13 cellular contexts compared by ENCODE assay signal in the genomic region with DNA sequence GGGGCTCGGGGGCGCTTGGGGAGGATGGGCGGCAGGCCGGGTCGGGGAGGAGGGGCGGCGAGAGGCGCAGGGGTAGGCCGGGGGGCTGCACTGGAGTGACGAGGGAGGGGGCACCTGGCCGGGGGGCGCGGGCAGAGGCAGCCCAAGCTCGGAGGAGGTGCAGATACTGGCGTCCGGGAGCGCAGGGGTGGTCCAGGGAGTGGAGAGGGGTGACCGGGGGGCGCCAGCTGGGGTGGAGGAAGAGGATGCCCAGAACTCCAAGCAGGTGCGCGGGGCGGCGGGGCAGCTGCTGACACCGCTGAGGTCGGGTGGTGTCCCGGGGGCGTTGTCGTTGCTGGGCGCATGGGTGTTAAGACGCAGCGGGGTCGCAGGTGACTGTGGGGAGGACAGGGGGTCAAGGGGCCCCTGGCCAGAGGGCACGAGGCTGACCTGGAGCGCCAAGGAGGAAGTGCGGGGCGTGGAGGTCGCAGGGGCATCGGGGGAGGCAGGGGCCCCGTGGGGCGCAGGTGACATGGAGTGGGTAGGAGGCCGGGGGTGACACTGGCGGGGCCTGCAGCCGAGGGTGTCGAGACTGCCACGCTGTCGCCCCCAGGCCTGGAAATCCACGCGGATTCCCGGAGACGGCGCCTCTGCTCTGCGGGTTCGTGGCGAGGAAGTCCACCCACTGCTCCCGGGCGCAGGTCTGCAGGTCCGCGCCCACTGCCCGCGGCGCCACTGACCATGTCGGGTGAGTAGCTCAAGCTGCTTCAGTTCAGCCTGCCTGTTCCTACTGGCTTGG. TPM values are rescaled to one million over a fixed set of nuclear protein-coding genes. Genes with fewer than 3 reads are reported as not detected.
DNase-seq lines count a peak whose midpoint lies in the region; ATAC-seq and TF ChIP-seq lines count a peak whose summit lies in the region.
"Had no signal": no experiment of that assay in that cellular context is flagged by ENCODE, and none has a peak within 500 bp of the region (broad histone marks: within the 10 kb centered on the region; RNA-seq: fewer than 3 reads in every experiment).

No MANE protein-coding gene starts in this region.

- H3K27ac Mint-ChIP-seq in nephron progenitor cell = no peak overlapping the region

- peaks cover 41% of the 10 kb centered on the region for H3K4me1 Mint-ChIP-seq in nephron progenitor cell

- TF ChIP-seq POLR2A in heart left ventricle (IDR thresholded peaks at IDR 0.05) = no peak
- TF ChIP-seq POLR2A in esophagus muscularis mucosa (IDR thresholded peaks at IDR 0.05; ENCODE audit: low read depth) = no peak

- peak overlapping the region; percentile 56 for H3K4me3 ChIP-seq in left ventricle myocardium inferior
- peak overlapping the region in 4 of 12 donors; percentile 35 to 54 (median 36) for H3K4me3 ChIP-seq in heart left ventricle
- H3K4me3 ChIP-seq in esophagus muscularis mucosa = peak overlapping the region; percentile 49 to 61 (median 51)
- H3K4me3 ChIP-seq in urinary bladder (ENCODE audit: low read depth, low read length) = peak overlapping the region; percentile 49

- H3K9me3 ChIP-seq in left ventricle myocardium inferior (replicated peaks) (no peaks in the 10 kb centered on the region), heart left ventricle (no peaks in the 10 kb centered on the region), esophagus muscularis mucosa (no peaks in the 10 kb centered on the region)
- H3K9me3 ChIP-seq: BE2C had no signal

- H3K36me3 ChIP-seq in left ventricle myocardium inferior (no peaks in the 10 kb centered on the region), heart left ventricle (no peaks in the 10 kb centered on the region), esophagus muscularis mucosa (no peaks in the 10 kb centered on the region), urinary bladder (ENCODE audit: insufficient read depth) (no peaks in the 10 kb centered on the region)
- H3K36me3 ChIP-seq: BE2C had no signal

- H3K27ac ChIP-seq in left ventricle myocardium inferior (replicated peaks) = no peak overlapping the region
- H3K27ac ChIP-seq in heart left ventricle = no peak overlapping the region
- H3K27ac ChIP-seq in esophagus muscularis mucosa (replicated peaks in 1 of 4) = no peak overlapping the region
- no peak overlapping the region for H3K27ac ChIP-seq in urinary bladder (ENCODE audit: low read depth)

- peaks cover 36% of the 10 kb centered on the region for H3K36me3 Mint-ChIP-seq in nephron progenitor cell (ENCODE audit: low read depth)

- 10 to 22% (median 19%) methylated on average over 8 to 62 of the region's 62 CpGs for WGBS in heart left ventricle, 4 donors
- WGBS in esophagus muscularis mucosa = 18% methylated on average over 38 of the region's 62 CpGs
- whole genome bisulfite sequencing in urinary bladder = 15% methylated on average over 57 of the region's 62 CpGs

- no peak for TF ChIP-seq EP300 in esophagus muscularis mucosa (IDR thresholded peaks at IDR 0.05)

- no peak for TF ChIP-seq CTCF in left ventricle myocardium inferior (IDR thresholded peaks at IDR 0.05; ENCODE audit: borderline replicate concordance)
- TF ChIP-seq CTCF in heart left ventricle (IDR thresholded peaks at IDR 0.05) = no peak
- no peak for TF ChIP-seq CTCF in esophagus muscularis mucosa (IDR thresholded peaks at IDR 0.05)
- TF ChIP-seq CTCF in nephron progenitor cell (IDR thresholded peaks at IDR 0.05) = no peak

- peaks cover 16% of the 10 kb centered on the region for H3K27me3 ChIP-seq in left ventricle myocardium inferior (ENCODE audit: low read depth)
- peaks cover 0 to 35% (median 0%) of the 10 kb centered on the region in 9 donors for H3K27me3 ChIP-seq in heart left ventricle
- H3K27me3 ChIP-seq in esophagus muscularis mucosa = peaks cover 0 to 27% (median 6%) of the 10 kb centered on the region in 4 donors
- H3K27me3 ChIP-seq: BE2C had no signal

- peak overlapping the region; percentile 73 for H3K4me3 Mint-ChIP-seq in nephron progenitor cell

- no peak for DNase-seq in left ventricle myocardium inferior
- DNase-seq in heart left ventricle = no peak
- DNase-seq in esophagus muscularis mucosa (ENCODE audit: extremely low spot score) = no peak
- peak; percentile 17 for DNase-seq in nephron progenitor cell
- no peak for DNase-seq in DMS53 treated with DMSO at 0.1 percent for 48 hours (lab: John Stamatoyannopoulos, UW; ENCODE audit: unreplicated experiment)
- DNase-seq: activated CD8-positive, alpha-beta memory T cell treated with anti-CD3 and anti-CD28 coated beads, Interleukin-2, amount 50 U/mL, for 48 hours; BE2C; mammary epithelial cell; NCI-H1417; T-helper 2 cell had no signal

- intact Hi-C loops in left ventricle myocardium inferior (cut with micrococcal nuclease) (no loop called here), heart left ventricle (cut with DNase I) (no loop called here), esophagus muscularis mucosa (cut with DNase I) (no loop called here)

- ATAC-seq in heart left ventricle (no peak), HG03439 (IDR thresholded peaks at IDR 0.05; ENCODE audit: unreplicated experiment) (no peak), GM18861 (IDR thresholded peaks at IDR 0.05; ENCODE audit: unreplicated experiment) (no peak)

- no peaks in the 10 kb centered on the region for H3K27me3 Mint-ChIP-seq in nephron progenitor cell (ENCODE audit: low read depth, poor library complexity)

- H3K9me3 Mint-ChIP-seq in nephron progenitor cell = peaks cover 2% of the 10 kb centered on the region

- H3K4me1 ChIP-seq in left ventricle myocardium inferior = no peaks in the 10 kb centered on the region
- H3K4me1 ChIP-seq in heart left ventricle = peaks cover 0 to 16% (median 0%) of the 10 kb centered on the region in 12 donors
- peaks cover 0 to 18% (median 14%) of the 10 kb centered on the region in 4 donors for H3K4me1 ChIP-seq in esophagus muscularis mucosa
- H3K4me1 ChIP-seq in urinary bladder (ENCODE audit: insufficient read depth) = no peaks in the 10 kb centered on the region
- H3K4me1 ChIP-seq: BE2C had no signal

RNA-seq across cellular contexts. Expression of a gene that starts 0.9 kb away (rescaled TPM):
- total RNA-seq in left ventricle myocardium inferior (0.66 TPM), heart left ventricle (10 to 100 TPM in 1 of 9 donors, 1 to 10 TPM in 3, under 1 TPM in 5; 0.58 to 13.2 (median 1.00) TPM), esophagus muscularis mucosa (10 to 100 TPM in 2 of 4 donors, 1 to 10 TPM in 2; 4.6 to 18.1 (median 8.6) TPM), urinary bladder (5.8 TPM)
- polyA plus RNA-seq in heart left ventricle (1 to 10 TPM in 1 of 2 donors, under 1 TPM in 1; 0.38 to 1.2 TPM), urinary bladder (10.3 TPM)
- total RNA-seq: mammary epithelial cell had no signal
- polyA plus RNA-seq: mammary epithelial cell had no signal
